14 cellular contexts compared by ENCODE assay signal in the genomic region with DNA sequence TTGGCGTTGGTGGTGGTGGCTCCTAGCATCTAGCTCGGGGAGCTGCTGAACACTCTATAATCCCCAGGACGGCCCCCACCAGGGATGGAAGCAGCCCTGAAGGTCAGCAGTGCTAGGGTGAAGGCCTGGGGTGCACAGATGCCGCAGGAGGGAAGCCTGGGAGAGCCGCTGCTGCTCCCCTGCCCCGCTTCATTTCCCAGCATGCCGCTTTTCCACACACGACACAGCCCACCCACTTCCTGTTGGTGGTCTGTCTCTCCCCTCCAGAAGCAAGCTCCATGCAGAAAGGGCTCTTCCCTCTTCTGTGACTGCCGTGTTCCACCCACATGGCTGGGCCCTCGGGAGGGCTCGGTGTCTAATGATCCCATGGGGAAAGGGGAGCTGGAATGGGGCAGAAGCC. TPM values are rescaled to one million over a fixed set of nuclear protein-coding genes. Genes with fewer than 3 reads are reported as not detected.
A peak's percentile ranks its signal among the peaks of the same experiment; 100 is the strongest.
DNase-seq lines count a peak whose midpoint lies in the region; ATAC-seq and TF ChIP-seq lines count a peak whose summit lies in the region.
"Had no signal": no experiment of that assay in that cellular context is flagged by ENCODE, and none has a peak within 500 bp of the region (broad histone marks: within the 10 kb centered on the region; RNA-seq: fewer than 3 reads in every experiment).

No MANE protein-coding gene starts in this region.

- no peak overlapping the region for H3K4me3 ChIP-seq in NB4 (ENCODE audit: low read depth, low read length)
- H3K4me3 ChIP-seq: A549, GM23338 had no signal

- H3K4me1 Mint-ChIP-seq in neural crest cell, result no peaks in the 10 kb centered on the region

- DNase-seq in NCI-H2171 treated with DMSO at 0.1 percent for 48 hours (lab: John Stamatoyannopoulos, UW) (peak; percentile 22), NCI-H2171 (lab: John Stamatoyannopoulos, UW) (no peak), NB4 (ENCODE audit: low read depth) (peak; percentile 41), neural crest cell (ENCODE audit: low read depth, low spot score) (no peak), middle frontal gyrus (ENCODE audit: extremely low spot score, low spot score) (no peak)
- DNase-seq: AML-193; CD8-positive, alpha-beta memory T cell; COR-L47; DMS 273 treated with DMSO at 0.1 percent for 48 hours; DMS53 had no signal

- H3K9me3 Mint-ChIP-seq in neural crest cell, result no peaks in the 10 kb centered on the region
- H3K9me3 Mint-ChIP-seq: CD8-positive, alpha-beta memory T cell had no signal

- H3K27me3 Mint-ChIP-seq in neural crest cell (ENCODE audit: low read depth), result no peaks in the 10 kb centered on the region

- TF ChIP-seq POLR2A in NB4 (IDR thresholded peaks at IDR 0.05; ENCODE audit: extremely low read depth, insufficient read length), result no peak
- TF ChIP-seq POLR2A in GM18505 (IDR thresholded peaks at IDR 0.05; ENCODE audit: borderline replicate concordance, extremely low read depth, insufficient read depth, insufficient read length), result no peak

- H3K4me3 Mint-ChIP-seq in neural crest cell, result no peak overlapping the region
- H3K4me3 Mint-ChIP-seq: CD8-positive, alpha-beta memory T cell; GM23338 had no signal

- peaks cover 1% of the 10 kb centered on the region for H3K36me3 Mint-ChIP-seq in neural crest cell (ENCODE audit: low read depth)
- H3K36me3 Mint-ChIP-seq: CD8-positive, alpha-beta memory T cell had no signal

- TF ChIP-seq CTCF in NB4 (IDR thresholded peaks at IDR 0.05; ENCODE audit: low read depth, low read length) (no peak), neural crest cell (conservative IDR thresholded peaks at IDR 0.05) (no peak)

- ATAC-seq in GM19351 (IDR thresholded peaks at IDR 0.05; ENCODE audit: unreplicated experiment) (no peak), GM18505 (IDR thresholded peaks at IDR 0.05; ENCODE audit: unreplicated experiment) (no peak)
- ATAC-seq: A549 had no signal

- H3K27ac Mint-ChIP-seq in neural crest cell (ENCODE audit: unreplicated experiment), result peak overlapping the region; percentile 84
- H3K27ac Mint-ChIP-seq: CD8-positive, alpha-beta memory T cell; GM23338 had no signal

RNA-seq across cellular contexts. Expression of a gene that starts 35.3 kb away (rescaled TPM):
- 3.8 and 6.3 TPM in 2 replicates for total RNA-seq in neural crest cell

RNA-seq across cellular contexts. Expression of a gene that starts 37.1 kb away (rescaled TPM):
- 1,339 and 1,425 TPM in 2 replicates for total RNA-seq in neural crest cell

Comparison
In these comparisons a context has a peak if more than half of its experiments do, and no peak if none do; other contexts are left out.
1. DNase-seq: peak in NCI-H2171 treated with DMSO at 0.1 percent for 48 hours (single experiment) and NB4 (single experiment); none in NCI-H2171 (single experiment), neural crest cell (single experiment) and middle frontal gyrus (single experiment).